ENCODE assay signal across 24 cellular contexts in genomic region chr3:82103241-82103640, GRCh38.
DNase-seq lines count a peak whose midpoint lies in the region; ATAC-seq and TF ChIP-seq lines count a peak whose summit lies in the region.
"Had no signal": no experiment of that assay in that cellular context is flagged by ENCODE, and none has a peak within 500 bp of the region (broad histone marks: within the 10 kb centered on the region; RNA-seq: fewer than 3 reads in every experiment).

No MANE protein-coding gene starts in this region.

- H3K27ac ChIP-seq in ACC112 (ENCODE audit: low read depth, low read length) (no peak overlapping the region), heart right ventricle (no peak overlapping the region)
- H3K27ac ChIP-seq: SJCRH30 had no signal

- H3K4me3 ChIP-seq in ACC112 (ENCODE audit: low read depth, low read length) (no peak overlapping the region), heart right ventricle (no peak overlapping the region)
- H3K4me3 ChIP-seq: GM12878, SJCRH30 had no signal

- H3K36me3 ChIP-seq in ACC112 (ENCODE audit: insufficient read depth, low read length): no peaks in the 10 kb centered on the region
- H3K36me3 ChIP-seq in heart right ventricle: no peaks in the 10 kb centered on the region
- H3K36me3 ChIP-seq: SJCRH30 had no signal

- 88 to 92% methylated on average over 1 of the region's 1 CpG for WGBS in heart right ventricle, 2 donors

- peak; percentile 30 for DNase-seq in DMS53 treated with DMSO at 0.1 percent for 48 hours (lab: John Stamatoyannopoulos, UW; ENCODE audit: unreplicated experiment)
- DNase-seq in LoVo (ENCODE audit: low spot score): peak; percentile 30
- DNase-seq in renal cortical epithelial cell (ENCODE audit: low read depth): peak; percentile 88
- no peak for DNase-seq in heart right ventricle
- no peak for DNase-seq in NCI-H2196 (lab: John Stamatoyannopoulos, UW; ENCODE audit: unreplicated experiment)
- DNase-seq: ACHN; DMS79; EL; GDM1; NCI-H1092 treated with DMSO at 0.1 percent for 48 hours; NCI-H1436; NCI-H187 treated with DMSO at 0.1 percent for 48 hours; NCI-H2171 treated with DMSO at 0.1 percent for 48 hours; NCI-H524; NCI-H774; NK-92 treated with Interleukin-12 subunit alpha and Interleukin-12 subunit beta, amount 100 ng/mL, for 24 hours; PC-3; SJCRH30; T-helper 2 cell had no signal

- H2AFZ ChIP-seq in ACC112 (ENCODE audit: low read length, unreplicated experiment): peak overlapping the region; percentile 21

- no peaks in the 10 kb centered on the region for H3K79me2 ChIP-seq in ACC112 (ENCODE audit: control insufficient read depth, insufficient read depth, low read length, unreplicated experiment)

- H3K4me1 ChIP-seq in ACC112 (ENCODE audit: control insufficient read depth, insufficient read depth, low read length, unreplicated experiment): no peaks in the 10 kb centered on the region
- no peaks in the 10 kb centered on the region for H3K4me1 ChIP-seq in heart right ventricle

- intact Hi-C loops in heart right ventricle (cut with DNase I): no loop called here

- H3K27me3 ChIP-seq in ACC112 (ENCODE audit: insufficient read depth, low read length) (no peaks in the 10 kb centered on the region), heart right ventricle (no peaks in the 10 kb centered on the region)
- H3K27me3 ChIP-seq: SJCRH30 had no signal

- ATAC-seq in heart right ventricle (no peak), HG03159 (IDR thresholded peaks at IDR 0.05; ENCODE audit: unreplicated experiment) (no peak)
- ATAC-seq: GM12878, PC-3, Right ventricle myocardium inferior, SK-N-SH treated with all-trans-retinoic acid at 6 μM for 48 hours had no signal

- no peak for TF ChIP-seq CTCF in heart right ventricle (IDR thresholded peaks at IDR 0.05)

- peaks cover 0 to 5% (median 0%) of the 10 kb centered on the region in 11 donors for H3K9me3 ChIP-seq in heart right ventricle
- H3K9me3 ChIP-seq: SJCRH30 had no signal

Comparison
In these comparisons a context has a peak if more than half of its experiments do, and no peak if none do; other contexts are left out.
1. DNase-seq: peak in DMS53 treated with DMSO at 0.1 percent for 48 hours (single experiment), LoVo (single experiment) and renal cortical epithelial cell (single experiment); none in heart right ventricle (0 of 2) and NCI-H2196 (single experiment).